1 cellular context compared by ENCODE assay signal in genomic region chr21:39349211-39350093, GRCh38.
TF ChIP-seq lines count a peak whose summit lies in the region.

No MANE protein-coding gene starts in this region.

TF ChIP-seq in K562, 482 proteins besides CTCF, POLR2A, EP300 and RAD21 (continued from another document and continues in another):
- TF ChIP-seq YBX1 (IDR thresholded peaks at IDR 0.05), result no peak
- peak; percentile 93 for TF ChIP-seq KDM5B (IDR thresholded peaks at IDR 0.05; ENCODE audit: insufficient replicate concordance, low read depth, low read length)
- no peak for TF ChIP-seq ZNF24 (IDR thresholded peaks at IDR 0.05)
- TF ChIP-seq PML (IDR thresholded peaks at IDR 0.05; ENCODE audit: low read length), result peak; percentile 85
- peak; percentile 84 for TF ChIP-seq EP400 (IDR thresholded peaks at IDR 0.05)
- TF ChIP-seq TOE1 (IDR thresholded peaks at IDR 0.05; ENCODE audit: borderline replicate concordance), result peak; percentile 67; the same call in 1 of the 2 replicates
- no peak for TF ChIP-seq TOE1 (CRISPR knock-in tag; IDR thresholded peaks at IDR 0.05; ENCODE audit: borderline replicate concordance, low read depth)
- TF ChIP-seq SMAD1 (IDR thresholded peaks at IDR 0.05; ENCODE audit: low read depth, low read length, partially characterized antibody), result peak; percentile 62
- no peak for TF ChIP-seq SMAD2 (IDR thresholded peaks at IDR 0.05; ENCODE audit: low read depth, low read length)
- 0 out of 2 replicates have a peak, but pooled peaks have one; percentile 32 for TF ChIP-seq SIN3B (IDR thresholded peaks at IDR 0.05; ENCODE audit: low read depth)
- TF ChIP-seq CBFA2T3 (IDR thresholded peaks at IDR 0.05), result no peak
- TF ChIP-seq C11orf30 (IDR thresholded peaks at IDR 0.05; ENCODE audit: low read depth), result peak; percentile 64
- peak; percentile 92 for TF ChIP-seq ZBTB2 (IDR thresholded peaks at IDR 0.05)
- TF ChIP-seq ESRRA (IDR thresholded peaks at IDR 0.05; ENCODE audit: borderline replicate concordance, low read depth), result peak; percentile 59; the same call in 1 of the 2 replicates
- no peak; the same call in 1 of the 2 replicates for TF ChIP-seq TCF7 (IDR thresholded peaks at IDR 0.05; ENCODE audit: borderline replicate concordance)
- TF ChIP-seq TFAM (CRISPR knock-in tag; conservative IDR thresholded peaks at IDR 0.05), result no peak
- peak; percentile 20; the same call in 1 of the 2 replicates for TF ChIP-seq TRIM28 (IDR thresholded peaks at IDR 0.05)
- peak; percentile 80; the same call in 1 of the 2 replicates for TF ChIP-seq THAP12 (CRISPR knock-in tag; IDR thresholded peaks at IDR 0.05)
- TF ChIP-seq CREB1 (IDR thresholded peaks at IDR 0.05), result peak; percentile 82
- peak; percentile 79; the same call in 1 of the 2 replicates for TF ChIP-seq CREB1 (CRISPR knock-in tag; IDR thresholded peaks at IDR 0.05)
- TF ChIP-seq HEY1 (CRISPR knock-in tag; IDR thresholded peaks at IDR 0.05; ENCODE audit: borderline replicate concordance), result peak; percentile 59; the same call in 1 of the 2 replicates
- no peak for TF ChIP-seq MCM5 (IDR thresholded peaks at IDR 0.05; ENCODE audit: low read depth)
- peak in 1 of 2 experiments; percentile 18; a peak in 2 of 4 replicates for TF ChIP-seq RCOR1 (IDR thresholded peaks at IDR 0.05; ENCODE audit: borderline replicate concordance in 1 of 2, low read depth in 2 of 2, low read length in 2 of 2)
- TF ChIP-seq ZEB2 (IDR thresholded peaks at IDR 0.05), result peak; percentile 48; the same call in 1 of the 2 replicates
- 0 out of 2 replicates have a peak, but pooled peaks have one; percentile 3 for TF ChIP-seq SMAD3 (CRISPR knock-in tag; conservative IDR thresholded peaks at IDR 0.05)
- TF ChIP-seq CEBPG (CRISPR knock-in tag; IDR thresholded peaks at IDR 0.05), result 0 out of 2 replicates have a peak, but pooled peaks have one; percentile 35
- no peak for TF ChIP-seq CEBPG (tag; conservative IDR thresholded peaks at IDR 0.05 in 1 of 2, IDR thresholded peaks at IDR 0.05 in 1 of 2)
- no peak for TF ChIP-seq NR2C2 (CRISPR knock-in tag; IDR thresholded peaks at IDR 0.05)
- peak; percentile 44; the same call in 1 of the 2 replicates for TF ChIP-seq NR2C2 (tag; IDR thresholded peaks at IDR 0.05)
- TF ChIP-seq ATF2 (CRISPR knock-in tag; IDR thresholded peaks at IDR 0.05), result no peak
- peak; percentile 67 for TF ChIP-seq RBBP5 (IDR thresholded peaks at IDR 0.05; ENCODE audit: borderline replicate concordance, insufficient read depth, low read length, poor library complexity, severe bottlenecking)
- no peak; the same call in none of the 2 replicates for TF ChIP-seq ARID4B (CRISPR knock-in tag; IDR thresholded peaks at IDR 0.05)
- peak; percentile 57; the same call in 1 of the 2 replicates for TF ChIP-seq ZNF717 (CRISPR knock-in tag; IDR thresholded peaks at IDR 0.05)
- 0 out of 2 replicates have a peak, but pooled peaks have one; percentile 76 for TF ChIP-seq ZNF830 (CRISPR knock-in tag; IDR thresholded peaks at IDR 0.05)
- TF ChIP-seq ZNF280A (IDR thresholded peaks at IDR 0.05; ENCODE audit: low read depth, partially characterized antibody), result no peak
- no peak for TF ChIP-seq HOMEZ (CRISPR knock-in tag; IDR thresholded peaks at IDR 0.05)
- TF ChIP-seq E2F5 (CRISPR knock-in tag; IDR thresholded peaks at IDR 0.05), result 0 out of 2 replicates have a peak, but pooled peaks have one; percentile 74
- peak; percentile 35; the same call in 1 of the 2 replicates for TF ChIP-seq TCF3 (CRISPR knock-in tag; IDR thresholded peaks at IDR 0.05)
- TF ChIP-seq ATF7 (IDR thresholded peaks at IDR 0.05), result peak; percentile 70
- 0 out of 4 replicates have a peak, but pooled peaks of 1 of the 2 experiments have one; percentile 6 for TF ChIP-seq ZMIZ1 (IDR thresholded peaks at IDR 0.05; ENCODE audit: low read depth in 2 of 2, low read length in 2 of 2)
- TF ChIP-seq ZNF445 (CRISPR knock-in tag; IDR thresholded peaks at IDR 0.05; ENCODE audit: low read depth), result no peak
- peak in 1 of 3 experiments; percentile 68 for TF ChIP-seq YY1 (IDR thresholded peaks at IDR 0.05; ENCODE audit: borderline replicate concordance in 1 of 3, control insufficient read depth in 1 of 3, extremely low read depth in 1 of 3, insufficient read depth in 3 of 3, insufficient read length in 1 of 3, insufficient replicate concordance in 2 of 3, low read depth in 1 of 3, low read length in 2 of 3)
- TF ChIP-seq CREBBP (IDR thresholded peaks at IDR 0.05; ENCODE audit: low read depth, low read length), result no peak
- TF ChIP-seq FOXK2 (conservative IDR thresholded peaks at IDR 0.05 in 1 of 2, IDR thresholded peaks at IDR 0.05 in 1 of 2; ENCODE audit: low read depth in 2 of 2), result peak in 1 of 2 experiments; percentile 47; a peak in 2 of 4 replicates
